30 cellular contexts compared by ENCODE assay signal in the genomic region with DNA sequence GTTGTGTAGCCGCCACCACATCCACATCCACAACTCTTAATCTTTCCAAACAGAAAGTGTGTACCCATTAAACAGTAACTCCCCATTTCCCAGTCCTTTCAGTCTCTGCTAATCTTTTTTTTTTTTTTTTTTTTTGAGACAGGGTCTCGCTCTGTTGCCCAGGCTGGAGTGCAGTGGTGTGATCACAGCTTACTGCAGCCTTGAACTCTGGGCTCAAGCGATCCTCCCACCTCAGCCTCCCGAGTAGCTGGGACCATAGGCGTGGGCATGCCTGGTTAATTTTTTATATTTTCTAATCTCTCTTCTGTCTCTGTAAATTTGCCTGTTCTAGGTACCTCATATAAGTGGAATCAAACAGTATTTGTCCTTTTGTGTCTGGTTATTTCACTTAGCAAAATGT. TPM values are rescaled to one million over a fixed set of nuclear protein-coding genes. Genes with fewer than 3 reads are reported as not detected.
"Had no signal": no experiment of that assay in that cellular context is flagged by ENCODE, and none has a peak within 500 bp of the region (broad histone marks: within the 10 kb centered on the region; RNA-seq: fewer than 3 reads in every experiment).

No MANE protein-coding gene starts in this region.

- H3K4me3 ChIP-seq: adrenal gland, ascending aorta, esophagus muscularis mucosa, hepatocyte, lower lobe of right lung, neural progenitor cell, sigmoid colon, smooth muscle cell, stomach, suprapubic skin, transverse colon had no signal

- H3K27me3 Mint-ChIP-seq: activated naive CD4-positive, alpha-beta T cell treated with anti-CD3 and anti-CD28 coated beads, Interleukin-2, amount 10 ng/mL, durations not matched to agents 7 days and 5 days; naive B cell; stimulated activated memory B cell treated with anti-CD40 and anti-IgM and Interleukin-4, amounts not matched to agents 10 μg/mL and 1 μg/mL and 100 μg/mL, for 72 hours had no signal

- H3K9me3 Mint-ChIP-seq: activated naive CD4-positive, alpha-beta T cell treated with anti-CD3 and anti-CD28 coated beads, Interleukin-2, amount 10 ng/mL, durations not matched to agents 7 days and 5 days; immature natural killer cell; neural progenitor cell; T-helper 1 cell treated with Interleukin-12 subunit alpha and Interleukin-12 subunit beta and Interleukin-4 antibody, amounts not matched to agents 30 μg/mL and 1 μg/mL, for 36 hours had no signal

- DNase-seq: activated naive CD4-positive, alpha-beta T cell treated with anti-CD3 and anti-CD28 coated beads, Interleukin-2, amount 10 ng/mL, durations not matched to agents 7 days and 5 days; adrenal gland; central memory CD4-positive, alpha-beta T cell; effector memory CD4-positive, alpha-beta T cell; glutamatergic neuron; immature natural killer cell; lower lobe of right lung; naive B cell; sigmoid colon; stimulated activated CD4-positive, alpha-beta T cell treated with anti-CD3 and anti-CD28 coated beads, Interleukin-15, amount 100 ng/mL, for 24 hours; stomach; transverse colon had no signal

- H3K27ac ChIP-seq: adrenal gland, ascending aorta, esophagus muscularis mucosa, hepatocyte, lower lobe of right lung, neural progenitor cell, sigmoid colon, stomach, suprapubic skin, transverse colon had no signal

- H3K27me3 ChIP-seq: adrenal gland, ascending aorta, esophagus muscularis mucosa, hepatocyte, sigmoid colon, stomach, suprapubic skin, transverse colon had no signal

- H3K27ac Mint-ChIP-seq: activated naive CD4-positive, alpha-beta T cell treated with anti-CD3 and anti-CD28 coated beads, Interleukin-2, amount 10 ng/mL, durations not matched to agents 7 days and 5 days; neural progenitor cell; stimulated activated memory B cell treated with anti-CD40 and anti-IgM and Interleukin-4, amounts not matched to agents 10 μg/mL and 1 μg/mL and 100 μg/mL, for 72 hours; T-helper 1 cell treated with Interleukin-12 subunit alpha and Interleukin-12 subunit beta and Interleukin-4 antibody, amounts not matched to agents 30 μg/mL and 1 μg/mL, for 36 hours had no signal

- H2AFZ ChIP-seq: hepatocyte, neural progenitor cell had no signal

- H3K4me3 Mint-ChIP-seq: activated naive CD4-positive, alpha-beta T cell treated with anti-CD3 and anti-CD28 coated beads, Interleukin-2, amount 10 ng/mL, durations not matched to agents 7 days and 5 days; neural progenitor cell; stimulated activated memory B cell treated with anti-CD40 and anti-IgM and Interleukin-4, amounts not matched to agents 10 μg/mL and 1 μg/mL and 100 μg/mL, for 72 hours had no signal

- ATAC-seq: left lobe of liver; lower lobe of right lung; stimulated activated memory B cell treated with anti-CD40 and anti-IgM and Interleukin-4, amounts not matched to agents 10 μg/mL and 1 μg/mL and 100 μg/mL, for 72 hours had no signal

RNA-seq across cellular contexts. Expression of a gene that starts 35.2 kb away (rescaled TPM):
- total RNA-seq: adrenal gland, ascending aorta, dermis microvascular lymphatic vessel endothelial cell, endothelial cell of umbilical vein, esophagus muscularis mucosa, frontal cortex, hepatocyte, kidney epithelial cell, left lobe of liver, lower lobe of right lung, mesenteric fat pad, mucosa of gallbladder, osteoblast, posterior vena cava, renal cortical epithelial cell, sigmoid colon, smooth muscle cell, stomach, suprapubic skin, transverse colon had no signal
